8 cellular contexts compared by ENCODE assay signal in the genomic region with DNA sequence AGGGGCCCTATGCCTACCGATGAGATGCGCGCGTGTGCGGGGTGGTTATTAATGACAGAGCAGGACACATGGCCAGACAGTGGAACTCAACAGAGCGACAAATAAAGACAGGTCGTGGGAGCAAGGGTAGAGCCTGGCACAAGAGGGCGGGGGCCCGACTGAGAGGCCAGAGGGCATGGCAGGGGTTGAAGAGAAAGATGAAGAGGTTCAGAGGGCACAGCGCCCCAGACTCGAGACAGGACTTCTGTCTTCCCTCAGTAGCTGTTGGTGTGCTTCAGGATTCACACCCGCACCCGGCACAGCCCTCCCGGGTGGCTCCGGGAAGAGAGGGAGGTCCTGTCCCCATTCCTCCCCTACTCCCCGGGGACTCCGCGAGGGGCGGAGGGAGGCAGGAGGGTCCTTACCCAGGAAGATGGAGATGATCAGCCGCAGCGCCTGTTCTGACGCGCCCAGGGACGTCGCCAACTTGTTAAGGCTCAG. TPM values are rescaled to one million over a fixed set of nuclear protein-coding genes. Genes with fewer than 3 reads are reported as not detected.
DNase-seq lines count a peak whose midpoint lies in the region; ATAC-seq and TF ChIP-seq lines count a peak whose summit lies in the region.

No MANE protein-coding gene starts in this region.

- H4K20me1 ChIP-seq in SU-DHL-6 (ENCODE audit: low read depth, low read length) (no peaks in the 10 kb centered on the region), fibroblast of lung (ENCODE audit: control insufficient read depth, extremely low read depth, insufficient read depth, low read length) (no peaks in the 10 kb centered on the region)

- H3K27ac ChIP-seq in SU-DHL-6 (ENCODE audit: low read depth, low read length) (peak overlapping the region; percentile 86), fibroblast of lung (ENCODE audit: insufficient read depth, low read length) (peak overlapping the region; percentile 57), ovary (peak overlapping the region; percentile 74 to 85)

- H2AFZ ChIP-seq in SU-DHL-6 (ENCODE audit: low read depth, low read length, severe bottlenecking) (peak overlapping the region; percentile 96), fibroblast of lung (ENCODE audit: low read length) (peak overlapping the region; percentile 41)

- no peak for TF ChIP-seq EP300 in ovary (IDR thresholded peaks at IDR 0.05)

- intact Hi-C loops in ovary (cut with DNase I) = loop anchor here in 1 of 4 donors (5.0 kb wide), 1 partner anchor 94 kb away; no protein-coding TSS in a partner anchor

- H3K9me3 ChIP-seq in SU-DHL-6 (ENCODE audit: insufficient read depth, low read length) = no peaks in the 10 kb centered on the region
- no peaks in the 10 kb centered on the region for H3K9me3 ChIP-seq in fibroblast of lung (ENCODE audit: control insufficient read depth, insufficient read depth, low read depth, low read length)
- no peaks in the 10 kb centered on the region for H3K9me3 ChIP-seq in ovary

- H3K27me3 ChIP-seq in SU-DHL-6 (ENCODE audit: low read length) (no peaks in the 10 kb centered on the region), fibroblast of lung (ENCODE audit: control insufficient read depth, insufficient read depth, low read length) (no peaks in the 10 kb centered on the region), ovary (no peaks in the 10 kb centered on the region)

- H3K36me3 ChIP-seq in SU-DHL-6 (ENCODE audit: low read length) (no peaks in the 10 kb centered on the region), fibroblast of lung (ENCODE audit: control insufficient read depth, insufficient read depth, low read length) (no peaks in the 10 kb centered on the region), ovary (no peaks in the 10 kb centered on the region)

- peaks cover 23% of the 10 kb centered on the region; the same call in 1 of the 2 replicates for H3K79me2 ChIP-seq in SU-DHL-6 (ENCODE audit: insufficient read depth, low read length)
- no peaks in the 10 kb centered on the region for H3K79me2 ChIP-seq in fibroblast of lung (ENCODE audit: control insufficient read depth, insufficient read depth, low read length)

- 1 to 4% (median 2%) methylated on average over 25 of the region's 25 CpGs for WGBS in ovary, 3 donors

- H3K4me1 ChIP-seq in fibroblast of lung (ENCODE audit: control insufficient read depth, extremely low read depth, insufficient read depth, low read length) (peaks cover 3% of the 10 kb centered on the region), ovary (ENCODE audit: insufficient read depth) (peaks cover 2% of the 10 kb centered on the region)

- H3F3A ChIP-seq in SU-DHL-6 (ENCODE audit: insufficient read depth) = no peaks in the 10 kb centered on the region

- ATAC-seq in GM18517 (IDR thresholded peaks at IDR 0.05; ENCODE audit: unreplicated experiment) (peak; percentile 20), HG03432 (IDR thresholded peaks at IDR 0.05; ENCODE audit: unreplicated experiment) (peak; percentile 34)

- H3K9me2 ChIP-seq in SU-DHL-6 (replicated peaks; ENCODE audit: insufficient read depth, low read length) = no peaks in the 10 kb centered on the region

- DNase-seq in AG10803 (ENCODE audit: low read depth) (no peak), fibroblast of lung (ENCODE audit: low read depth in 2 of 2) (no peak), ovary (no peak), H4 (ENCODE audit: low spot score) (no peak), mucosa of gallbladder (ENCODE audit: low spot score) (no peak)

- peak overlapping the region; percentile 70 for H3K4me3 ChIP-seq in AG10803 (ENCODE audit: low read length)
- peak overlapping the region; percentile 76 for H3K4me3 ChIP-seq in SU-DHL-6 (ENCODE audit: insufficient read depth, low read length, poor library complexity, severe bottlenecking)
- H3K4me3 ChIP-seq in fibroblast of lung (replicated peaks in 1 of 4; ENCODE audit: control extremely low read depth in 1 of 4, insufficient read depth in 1 of 4, low read depth in 3 of 4, low read length in 4 of 4) = peak overlapping the region; percentile 55 to 90 (median 74)
- H3K4me3 ChIP-seq in ovary = peak overlapping the region; percentile 81

- no peak for TF ChIP-seq POLR2A in ovary (IDR thresholded peaks at IDR 0.05)

- H3K4me2 ChIP-seq in SU-DHL-6 (ENCODE audit: low read depth, low read length, poor library complexity, severe bottlenecking) (peak overlapping the region; percentile 92), fibroblast of lung (ENCODE audit: extremely low read depth, insufficient read depth, low read length) (peak overlapping the region; percentile 84)

- H3K9ac ChIP-seq in SU-DHL-6 (ENCODE audit: low read length) (peak overlapping the region; percentile 90), fibroblast of lung (ENCODE audit: insufficient read depth, low read length) (peak overlapping the region; percentile 48)

- no peak for TF ChIP-seq CTCF in AG10803 (conservative IDR thresholded peaks at IDR 0.05; ENCODE audit: low read length)
- no peak for TF ChIP-seq CTCF in SU-DHL-6 (IDR thresholded peaks at IDR 0.05; ENCODE audit: insufficient read depth, low read length, poor library complexity, severe bottlenecking)
- TF ChIP-seq CTCF in fibroblast of lung (conservative IDR thresholded peaks at IDR 0.05 in 1 of 2, IDR thresholded peaks at IDR 0.05 in 1 of 2; ENCODE audit: low read depth in 1 of 2, low read length in 2 of 2) = no peak
- TF ChIP-seq CTCF in ovary (IDR thresholded peaks at IDR 0.05) = no peak

RNA-seq across cellular contexts. Expression of a gene that starts 0.4 kb away (rescaled TPM):
- total RNA-seq in fibroblast of lung (10.0 and 11.4 TPM in 2 replicates), ovary (10 to 100 TPM; 15.5 to 51.2 (median 39.5) TPM), mucosa of gallbladder (26.6 TPM)
- polyA plus RNA-seq in fibroblast of lung (48.5 and 54.0 TPM in 2 replicates), ovary (10 to 100 TPM; 22.5 to 44.0 TPM)
- 31.0 and 35.4 TPM in 2 replicates for polyA plus RNA-seq in fibroblast of lung (2012)
- polyA minus RNA-seq in fibroblast of lung (ENCODE audit: low replicate concordance) = 34.4 and 41.0 TPM in 2 replicates
- total RNA-seq in H4 (2014; rRNA removed; shearing (Covaris generic)) = 85.6 and 97.8 TPM in 2 replicates

RNA-seq across cellular contexts. Expression of a gene that starts 42.6 kb away (rescaled TPM):
- total RNA-seq in fibroblast of lung (997 and 1,549 TPM in 2 replicates), ovary (1,000 to 10,000 TPM in 3 of 7 donors, 100 to 1,000 TPM in 4; 499 to 1,495 (median 773) TPM), mucosa of gallbladder (319 TPM)
- polyA plus RNA-seq in fibroblast of lung (265 and 507 TPM in 2 replicates), ovary (1,000 to 10,000 TPM in 1 of 2 donors, 100 to 1,000 TPM in 1; 952 to 1,168 TPM)
- polyA plus RNA-seq in fibroblast of lung (2012) = 172 and 310 TPM in 2 replicates
- polyA minus RNA-seq in fibroblast of lung (ENCODE audit: low replicate concordance) = 111 and 156 TPM in 2 replicates
- total RNA-seq in H4 (2014; rRNA removed; shearing (Covaris generic)) = 72.4 and 88.1 TPM in 2 replicates

RNA-seq across cellular contexts. Expression of a gene that starts 47.2 kb away (rescaled TPM):
- total RNA-seq in fibroblast of lung (27.4 and 31.6 TPM in 2 replicates), ovary (10 to 100 TPM; 25.6 to 54.7 (median 41.0) TPM), mucosa of gallbladder (31.8 TPM)
- polyA plus RNA-seq in fibroblast of lung (33.4 and 46.4 TPM in 2 replicates), ovary (10 to 100 TPM; 21.5 to 39.5 TPM)
- 54.2 and 86.5 TPM in 2 replicates for polyA plus RNA-seq in fibroblast of lung (2012)
- polyA minus RNA-seq in fibroblast of lung (ENCODE audit: low replicate concordance) = 14.1 and 35.4 TPM in 2 replicates
- 99.6 and 119 TPM in 2 replicates for total RNA-seq in H4 (2014; rRNA removed; shearing (Covaris generic))

RNA-seq across cellular contexts. Expression of a gene that starts 47.4 kb away (rescaled TPM):
- 112 and 169 TPM in 2 replicates for total RNA-seq in fibroblast of lung
- 193 and 266 TPM in 2 replicates for polyA plus RNA-seq in fibroblast of lung
- polyA plus RNA-seq in fibroblast of lung (2012) = 142 and 185 TPM in 2 replicates
- polyA minus RNA-seq in fibroblast of lung (ENCODE audit: low replicate concordance) = 131 and 149 TPM in 2 replicates
- 100 to 1,000 TPM; 220 to 324 (median 269) TPM for total RNA-seq in ovary
- polyA plus RNA-seq in ovary = 100 to 1,000 TPM; 129 to 285 TPM
- 486 and 563 TPM in 2 replicates for total RNA-seq in H4 (2014; rRNA removed; shearing (Covaris generic))
- 141 TPM for total RNA-seq in mucosa of gallbladder
